11 cellular contexts compared by ENCODE assay signal in genomic region chr4:133151681-133152329, GRCh38. TPM values are rescaled to one million over a fixed set of nuclear protein-coding genes. Genes with fewer than 3 reads are reported as not detected.
A peak's percentile ranks its signal among the peaks of the same experiment; 100 is the strongest.
DNase-seq lines count a peak whose midpoint lies in the region; ATAC-seq and TF ChIP-seq lines count a peak whose summit lies in the region.
"Had no signal": no experiment of that assay in that cellular context is flagged by ENCODE, and none has a peak within 500 bp of the region (broad histone marks: within the 10 kb centered on the region; RNA-seq: fewer than 3 reads in every experiment).

No MANE protein-coding gene starts in this region.

- whole genome bisulfite sequencing in hepatocyte (ENCODE audit: low lambda C conversion rate, missing lambda C conversion rate) = under 1% methylated on average over 60 of the region's 63 CpGs

- H3K4me1 ChIP-seq in hepatocyte (ENCODE audit: insufficient read depth) = no peaks in the 10 kb centered on the region

- no peaks in the 10 kb centered on the region for H3K9me2 ChIP-seq in hepatocyte (replicated peaks; ENCODE audit: insufficient read depth)

- H3K36me3 ChIP-seq in WERI-Rb-1 (no peaks in the 10 kb centered on the region), hepatocyte (replicated peaks; ENCODE audit: insufficient read depth, low read depth) (no peaks in the 10 kb centered on the region)
- H3K36me3 ChIP-seq: pancreas had no signal

- DNase-seq in GM13977 (ENCODE audit: low spot score) = peak; percentile 21
- DNase-seq in WERI-Rb-1 = peak; percentile 69
- DNase-seq in hepatocyte (ENCODE audit: low spot score) = peak; percentile 58
- no peak for DNase-seq in skeletal muscle cell (ENCODE audit: low read depth)
- no peak for DNase-seq in T1000 (lab: John Stamatoyannopoulos, UW)
- no peak for DNase-seq in dedifferentiated amniotic fluid mesenchymal stem cell (ENCODE audit: extremely low spot score)
- DNase-seq: activated naive CD4-positive, alpha-beta T cell; NCI-H2171 treated with DMSO at 0.1 percent for 48 hours had no signal

- in situ Hi-C loops in GM13977 (cut with MboI; ENCODE audit: low pct_unique_long_range_greater_than_20kb, low sequenced_read_pairs, unreplicated experiment) = no loop called here

- TF ChIP-seq CTCF in GM13977 (IDR thresholded peaks at IDR 0.05; ENCODE audit: extremely low read depth, insufficient read depth, missing control alignments) = no peak
- TF ChIP-seq CTCF in WERI-Rb-1 (IDR thresholded peaks at IDR 0.05; ENCODE audit: low read depth, low read length) = peak; percentile 85
- peak; percentile 42 for TF ChIP-seq CTCF in hepatocyte (IDR thresholded peaks at IDR 0.05; ENCODE audit: poor library complexity)

- peak overlapping the region; percentile 16 for H2AFZ ChIP-seq in hepatocyte

- peaks cover 25% of the 10 kb centered on the region for H3K27me3 ChIP-seq in WERI-Rb-1 (ENCODE audit: insufficient read depth, low read depth, severe bottlenecking)
- peaks cover 63% of the 10 kb centered on the region for H3K27me3 ChIP-seq in hepatocyte

- H3K9me3 ChIP-seq in WERI-Rb-1 (ENCODE audit: severe bottlenecking) (no peaks in the 10 kb centered on the region), hepatocyte (ENCODE audit: low read depth) (no peaks in the 10 kb centered on the region)
- H3K9me3 ChIP-seq: pancreas had no signal

- H3K4me2 ChIP-seq in hepatocyte = peak overlapping the region; percentile 87

- H3K27ac ChIP-seq in WERI-Rb-1 (no peak overlapping the region), hepatocyte (peak overlapping the region; percentile 24)
- H3K27ac ChIP-seq: pancreas had no signal

- H3K4me3 ChIP-seq in WERI-Rb-1 (ENCODE audit: low read depth, low read length) (peak overlapping the region; percentile 66), hepatocyte (peak overlapping the region; percentile 48), skeletal muscle cell (ENCODE audit: low read depth, low read length) (peak overlapping the region; percentile 66)

- no peak for ATAC-seq in GM21723 (IDR thresholded peaks at IDR 0.05; ENCODE audit: unreplicated experiment)
- no peak for ATAC-seq in GM18519 (IDR thresholded peaks at IDR 0.05; ENCODE audit: low FRiP score, unreplicated experiment)
- ATAC-seq: pancreas had no signal

- no peaks in the 10 kb centered on the region for H4K20me1 ChIP-seq in hepatocyte (ENCODE audit: insufficient read depth, poor library complexity, severe bottlenecking)

- H3K79me2 ChIP-seq in hepatocyte = peaks cover 36% of the 10 kb centered on the region

RNA-seq across cellular contexts. Expression of gene PCDH10, which starts 2.7 kb away (rescaled TPM):
- total RNA-seq in hepatocyte = 22.7 and 24.1 TPM in 2 replicates
- polyA plus RNA-seq in hepatocyte = 13.0 and 16.7 TPM in 2 replicates

Comparison
In these comparisons a context has a peak if more than half of its experiments do, and no peak if none do; other contexts are left out.
1. DNase-seq: peak in GM13977 (single experiment), WERI-Rb-1 (single experiment) and hepatocyte (single experiment); none in skeletal muscle cell (single experiment), T1000 (single experiment) and dedifferentiated amniotic fluid mesenchymal stem cell (single experiment).
2. Peak in every context shown above with its lines, with median percentiles within 50 percentile points of each other: H3K4me3 ChIP-seq.